In genomic region chr6:113697642-113698410, GRCh38 we compare ENCODE assay signal across 9 cellular contexts.
DNase-seq lines count a peak whose midpoint lies in the region; ATAC-seq and TF ChIP-seq lines count a peak whose summit lies in the region.
"Had no signal": no experiment of that assay in that cellular context is flagged by ENCODE, and none has a peak within 500 bp of the region (broad histone marks: within the 10 kb centered on the region; RNA-seq: fewer than 3 reads in every experiment).

No MANE protein-coding gene starts in this region.

- intact Hi-C loops in natural killer cell (cut with micrococcal nuclease): no loop called here

- ATAC-seq in GM18511 (IDR thresholded peaks at IDR 0.05; ENCODE audit: unreplicated experiment) (peak; percentile 84), HG03354 (IDR thresholded peaks at IDR 0.05; ENCODE audit: poor library complexity, severe bottlenecking, unreplicated experiment) (peak; percentile 83), natural killer cell (no peak), HG03571 (IDR thresholded peaks at IDR 0.05; ENCODE audit: unreplicated experiment) (no peak)
- ATAC-seq in activated T-helper 17 cell treated with anti-CD3 and anti-CD28 coated beads, Interleukin-2, amount 50 U/mL, for 72 hours (replicated peaks): no peak
- ATAC-seq: esophagus mucosa had no signal

- H3K4me1 Mint-ChIP-seq in activated T-helper 17 cell treated with anti-CD3 and anti-CD28 coated beads, Interleukin-2, amount 50 U/mL, for 72 hours: no peaks in the 10 kb centered on the region
- H3K4me1 Mint-ChIP-seq in natural killer cell: no peaks in the 10 kb centered on the region

- peak; percentile 62 for DNase-seq in SKM-1 (lab: John Stamatoyannopoulos, UW; ENCODE audit: unreplicated experiment)
- peak; percentile 79 for DNase-seq in kidney tubule cell (ENCODE audit: low spot score)
- DNase-seq in activated naive CD4-positive, alpha-beta T cell treated with Interleukin-2 at 50 U/mL for 16 hours: no peak
- no peak for DNase-seq in natural killer cell

- no peaks in the 10 kb centered on the region for H3K36me3 Mint-ChIP-seq in activated T-helper 17 cell treated with anti-CD3 and anti-CD28 coated beads, Interleukin-2, amount 50 U/mL, for 72 hours (ENCODE audit: low read depth)
- no peaks in the 10 kb centered on the region for H3K36me3 Mint-ChIP-seq in natural killer cell

- H3K4me3 Mint-ChIP-seq in activated T-helper 17 cell treated with anti-CD3 and anti-CD28 coated beads, Interleukin-2, amount 50 U/mL, for 72 hours: no peak overlapping the region
- no peak overlapping the region for H3K4me3 Mint-ChIP-seq in natural killer cell

- no peak overlapping the region for H3K27ac Mint-ChIP-seq in activated T-helper 17 cell treated with anti-CD3 and anti-CD28 coated beads, Interleukin-2, amount 50 U/mL, for 72 hours
- H3K27ac Mint-ChIP-seq in natural killer cell: no peak overlapping the region

- no peaks in the 10 kb centered on the region for H3K9me3 Mint-ChIP-seq in activated T-helper 17 cell treated with anti-CD3 and anti-CD28 coated beads, Interleukin-2, amount 50 U/mL, for 72 hours
- peaks cover 4 to 12% of the 10 kb centered on the region in 2 donors for H3K9me3 Mint-ChIP-seq in natural killer cell

- TF ChIP-seq CTCF in natural killer cell (IDR thresholded peaks at IDR 0.05): no peak

- no peaks in the 10 kb centered on the region for H3K27me3 Mint-ChIP-seq in activated T-helper 17 cell treated with anti-CD3 and anti-CD28 coated beads, Interleukin-2, amount 50 U/mL, for 72 hours
- no peaks in the 10 kb centered on the region for H3K27me3 Mint-ChIP-seq in natural killer cell (ENCODE audit: low read depth in 2 of 2)

Comparison
In these comparisons a context has a peak if more than half of its experiments do, and no peak if none do; other contexts are left out.
1. ATAC-seq: peak in GM18511 (single experiment) and HG03354 (single experiment); none in activated T-helper 17 cell treated with anti-CD3 and anti-CD28 coated beads, Interleukin-2, amount 50 U/mL, for 72 hours (single experiment), natural killer cell (0 of 3) and HG03571 (single experiment).
2. DNase-seq: peak in SKM-1 (single experiment) and kidney tubule cell (single experiment); none in activated naive CD4-positive, alpha-beta T cell treated with Interleukin-2 at 50 U/mL for 16 hours (single experiment) and natural killer cell (single experiment).